Comparison of ENCODE assay signal across 20 cellular contexts in the genomic region with DNA sequence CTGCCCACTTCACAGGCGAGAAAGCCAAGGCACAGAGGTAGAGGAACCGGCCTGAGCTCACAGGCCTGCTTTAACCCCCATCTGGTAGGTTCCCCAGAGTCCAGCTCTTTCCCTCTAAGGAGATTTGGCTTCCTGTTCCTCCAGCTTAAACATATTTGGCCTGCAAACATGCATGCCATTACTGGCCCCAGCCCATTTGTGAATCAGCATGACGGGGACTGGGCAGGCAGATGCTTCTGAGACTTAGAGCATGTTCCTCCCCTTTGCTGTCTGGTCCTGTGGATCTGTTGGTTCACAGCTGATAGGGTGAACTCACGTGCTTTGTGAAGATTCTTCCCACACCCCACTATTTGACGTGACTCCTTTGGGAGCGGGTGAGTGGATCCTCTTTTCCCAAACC. TPM values are rescaled to one million over a fixed set of nuclear protein-coding genes. Genes with fewer than 3 reads are reported as not detected.
DNase-seq lines count a peak whose midpoint lies in the region; ATAC-seq and TF ChIP-seq lines count a peak whose summit lies in the region.
"Had no signal": no experiment of that assay in that cellular context is flagged by ENCODE, and none has a peak within 500 bp of the region (broad histone marks: within the 10 kb centered on the region; RNA-seq: fewer than 3 reads in every experiment).

No MANE protein-coding gene starts in this region.

- H4K91ac ChIP-seq in H9 (ENCODE audit: insufficient read length, low read depth, low read length), result no peak overlapping the region

- TF ChIP-seq CTCF in H9 (conservative IDR thresholded peaks at IDR 0.05) (no peak), choroid plexus epithelial cell (conservative IDR thresholded peaks at IDR 0.05; ENCODE audit: low read depth, low read length) (no peak)

- H2BK20ac ChIP-seq in H9 (ENCODE audit: low read depth, low read length, poor library complexity, severe bottlenecking), result no peak overlapping the region

- no peak overlapping the region for H2AFZ ChIP-seq in H9 (ENCODE audit: low read length)

- H3K23me2 ChIP-seq in H9 (ENCODE audit: insufficient read length, low read depth, low read length, poor library complexity, severe bottlenecking), result no peaks in the 10 kb centered on the region

- no peak overlapping the region for H3K18ac ChIP-seq in H9 (ENCODE audit: insufficient read length, low read depth, low read length)

- H3K36me3 Mint-ChIP-seq in H9 (ENCODE audit: insufficient read depth in 1 of 3, low read depth in 3 of 3), result no peaks in the 10 kb centered on the region; a peak in 2 of 7 replicates
- H3K36me3 Mint-ChIP-seq: activated naive CD8-positive, alpha-beta T cell treated with anti-CD3 and anti-CD28 coated beads for 36 hours; stimulated activated naive B cell treated with anti-CD40 and anti-IgM and Interleukin-4, amounts not matched to agents 10 μg/mL and 1 μg/mL and 100 μg/mL, for 72 hours had no signal

- H3T11ph ChIP-seq in H9 (ENCODE audit: low read length), result no peak overlapping the region

- no peak overlapping the region for H3K4me3 Mint-ChIP-seq in H9
- H3K4me3 Mint-ChIP-seq: activated naive CD8-positive, alpha-beta T cell treated with anti-CD3 and anti-CD28 coated beads for 36 hours; activated T-cell treated with anti-CD3 and anti-CD28 coated beads, Interleukin-2, amount 50 U/mL, for 24 hours; central memory CD8-positive, alpha-beta T cell; stimulated activated naive B cell treated with anti-CD40 and anti-IgM and Interleukin-4, amounts not matched to agents 10 μg/mL and 1 μg/mL and 100 μg/mL, for 72 hours had no signal

- H3K27ac ChIP-seq in H9 (ENCODE audit: insufficient read length, low read depth, low read length), result no peak overlapping the region
- H3K27ac ChIP-seq: skin epidermis had no signal

- ATAC-seq in left lobe of liver, result no peak
- no peak for ATAC-seq in HG03039 (IDR thresholded peaks at IDR 0.05; ENCODE audit: unreplicated experiment)
- ATAC-seq in HG03280 (IDR thresholded peaks at IDR 0.05; ENCODE audit: unreplicated experiment), result no peak
- ATAC-seq: left colon; stimulated activated naive B cell treated with anti-CD40 and anti-IgM and Interleukin-4, amounts not matched to agents 10 μg/mL and 1 μg/mL and 100 μg/mL, for 72 hours had no signal

- H3K9ac ChIP-seq in H9 (ENCODE audit: extremely low read depth, insufficient read length, low read length), result no peak overlapping the region

- no peak overlapping the region for H2BK120ac ChIP-seq in H9 (ENCODE audit: low read depth, low read length, poor library complexity, severe bottlenecking)

- no peak overlapping the region for H2BK5ac ChIP-seq in H9 (ENCODE audit: insufficient read length, low read length)

- H4K8ac ChIP-seq in H9 (replicated peaks; ENCODE audit: insufficient read length, low read depth, low read length), result no peak overlapping the region

- no peak overlapping the region for H3K27ac Mint-ChIP-seq in H9
- H3K27ac Mint-ChIP-seq: activated naive CD8-positive, alpha-beta T cell treated with anti-CD3 and anti-CD28 coated beads for 36 hours; activated T-cell treated with anti-CD3 and anti-CD28 coated beads, Interleukin-2, amount 50 U/mL, for 24 hours; stimulated activated naive B cell treated with anti-CD40 and anti-IgM and Interleukin-4, amounts not matched to agents 10 μg/mL and 1 μg/mL and 100 μg/mL, for 72 hours had no signal

- H3K9me3 ChIP-seq in H9 (ENCODE audit: control insufficient read depth, low read depth, low read length), result no peaks in the 10 kb centered on the region
- H3K9me3 ChIP-seq: BE2C had no signal

- H3K4me2 ChIP-seq in H9 (ENCODE audit: insufficient read depth, insufficient read length, low read length), result no peak overlapping the region

- H3K79me2 ChIP-seq in H9 (ENCODE audit: insufficient read depth, low read length), result no peaks in the 10 kb centered on the region

- no peak overlapping the region for H3K23ac ChIP-seq in H9 (ENCODE audit: insufficient read length, low read depth, low read length)

- no peaks in the 10 kb centered on the region for H3K79me1 ChIP-seq in H9 (ENCODE audit: insufficient read depth, low read depth, low read length, poor library complexity, severe bottlenecking)

- no peak overlapping the region for H3K4ac ChIP-seq in H9 (ENCODE audit: low read depth, low read length)

- H2BK12ac ChIP-seq in H9 (ENCODE audit: insufficient read length, low read depth, low read length), result no peak overlapping the region

- DNase-seq in AG08395 (ENCODE audit: low spot score), result peak; percentile 82
- DNase-seq in H9, result peak; percentile 22
- DNase-seq in choroid plexus epithelial cell (ENCODE audit: low read depth), result peak; percentile 47
- DNase-seq in left lobe of liver (ENCODE audit: low spot score), result peak; percentile 27
- no peak for DNase-seq in kidney tubule cell (ENCODE audit: low spot score)
- no peak for DNase-seq in cardiac septum (ENCODE audit: low spot score)
- DNase-seq: activated CD4-positive, alpha-beta T cell treated with anti-CD3 and anti-CD28 coated beads for 4 hours; activated naive CD8-positive, alpha-beta T cell treated with anti-CD3 and anti-CD28 coated beads for 36 hours; activated T-cell treated with anti-CD3 and anti-CD28 coated beads, Interleukin-2, amount 50 U/mL, for 24 hours; BE2C; left colon; NCI-H2029; NCI-H510A; stimulated activated naive B cell treated with anti-CD40 and anti-IgM and Interleukin-4, amounts not matched to agents 10 μg/mL and 1 μg/mL and 100 μg/mL, for 72 hours; T1000 had no signal

- H3K27me3 Mint-ChIP-seq in H9 (ENCODE audit: low read depth), result peaks cover 12% of the 10 kb centered on the region

- H2BK15ac ChIP-seq in H9 (ENCODE audit: low read depth, low read length), result no peak overlapping the region

- no peak overlapping the region for H3K4me3 ChIP-seq in choroid plexus epithelial cell (ENCODE audit: low read depth, low read length)
- H3K4me3 ChIP-seq: skin epidermis had no signal

- H3K4me1 Mint-ChIP-seq in H9, result peaks cover 18 to 25% of the 10 kb centered on the region in 2 experiments

- no peak overlapping the region for H2AK5ac ChIP-seq in H9 (ENCODE audit: insufficient read length, low read length)

- H3K4me1 ChIP-seq in H9 (ENCODE audit: insufficient read depth, low read length), result peaks cover 4% of the 10 kb centered on the region; the same call in 1 of the 2 replicates
- H3K4me1 ChIP-seq: BE2C had no signal

- 0 out of 2 replicates have a peak overlapping the region, but pooled peaks have one; percentile 13 for H3K14ac ChIP-seq in H9 (ENCODE audit: insufficient read depth, low read length)

- no peak overlapping the region for H4K5ac ChIP-seq in H9 (ENCODE audit: insufficient read length, low read depth, low read length)

- no peak overlapping the region for H3K56ac ChIP-seq in H9 (ENCODE audit: insufficient read length, low read depth, low read length)

- WGBS in H9 (ENCODE audit: extremely low coverage, insufficient read length, low lambda C conversion rate), result no CpG with 5 or more reads among the region's 6 CpGs

- H3K27me3 ChIP-seq in H9 (ENCODE audit: insufficient read depth, low read length), result no peaks in the 10 kb centered on the region
- H3K27me3 ChIP-seq: BE2C had no signal

- H3K9me3 Mint-ChIP-seq in H9, result 0 out of 5 replicates have a peak, but pooled peaks cover 0 to 2% of the 10 kb centered on the region in 2 experiments
- H3K9me3 Mint-ChIP-seq: activated naive CD8-positive, alpha-beta T cell treated with anti-CD3 and anti-CD28 coated beads for 36 hours; activated T-cell treated with anti-CD3 and anti-CD28 coated beads, Interleukin-2, amount 50 U/mL, for 24 hours; central memory CD8-positive, alpha-beta T cell; stimulated activated naive B cell treated with anti-CD40 and anti-IgM and Interleukin-4, amounts not matched to agents 10 μg/mL and 1 μg/mL and 100 μg/mL, for 72 hours had no signal

- H4K20me1 ChIP-seq in H9 (ENCODE audit: control insufficient read depth, insufficient read depth, insufficient read length), result no peaks in the 10 kb centered on the region

- intact Hi-C loops in cardiac septum (cut with DNase I), result loop anchor here (10.0 kb wide), 1 partner anchor 248 kb away; no protein-coding TSS in a partner anchor

RNA-seq across cellular contexts. Expression of a gene that starts 12.6 kb away (rescaled TPM):
- total RNA-seq in H9 (2021) (0.39 and 0.57 TPM in 2 replicates), left lobe of liver (2.3 TPM), cardiac septum (2.6 TPM)
- total RNA-seq: activated naive CD8-positive, alpha-beta T cell treated with anti-CD3 and anti-CD28 coated beads for 36 hours; SK-MEL-5 had no signal

Comparison
In these comparisons a context has a peak if more than half of its experiments do, and no peak if none do; other contexts are left out.
1. DNase-seq: peak in AG08395 (single experiment), H9 (single experiment), choroid plexus epithelial cell (single experiment) and left lobe of liver (single experiment); none in kidney tubule cell (single experiment) and cardiac septum (single experiment).